ENCODE assay signal across 8 cellular contexts in genomic region chr9:33044162-33044673, GRCh38. TPM values are rescaled to one million over a fixed set of nuclear protein-coding genes. Genes with fewer than 3 reads are reported as not detected.
A peak's percentile ranks its signal among the peaks of the same experiment; 100 is the strongest.
DNase-seq lines count a peak whose midpoint lies in the region; ATAC-seq and TF ChIP-seq lines count a peak whose summit lies in the region.

No MANE protein-coding gene starts in this region.

- peaks cover 89% of the 10 kb centered on the region for H3K36me3 ChIP-seq in KOPT-K1 (ENCODE audit: insufficient read depth, low read length)
- H3K36me3 ChIP-seq in neural cell (ENCODE audit: insufficient read depth, low read length), result peaks cover 8% of the 10 kb centered on the region

- H3F3A ChIP-seq in neural cell (ENCODE audit: insufficient read depth, low read length, poor library complexity, severe bottlenecking), result no peaks in the 10 kb centered on the region

- no peaks in the 10 kb centered on the region for H4K20me1 ChIP-seq in neural cell (ENCODE audit: insufficient read depth)

- H3K27ac ChIP-seq in KOPT-K1 (ENCODE audit: low read depth, low read length, poor library complexity, severe bottlenecking) (peak overlapping the region; percentile 24), foreskin keratinocyte (peak overlapping the region; percentile 77), neural cell (ENCODE audit: low read length) (peak overlapping the region; percentile 49)

- H3K4me3 ChIP-seq in neural cell (ENCODE audit: low read length), result peak overlapping the region; percentile 65

- peak; percentile 8 for TF ChIP-seq CTCF in foreskin keratinocyte (conservative IDR thresholded peaks at IDR 0.05)
- TF ChIP-seq CTCF in neural cell (IDR thresholded peaks at IDR 0.05; ENCODE audit: poor library complexity, severe bottlenecking), result no peak

- H3K4me2 ChIP-seq in neural cell (ENCODE audit: low read length), result no peak overlapping the region

- H3K27me3 ChIP-seq in foreskin keratinocyte (no peaks in the 10 kb centered on the region), neural cell (ENCODE audit: insufficient read depth, low read depth, low read length) (no peaks in the 10 kb centered on the region)

- H3K79me2 ChIP-seq in neural cell (replicated peaks; ENCODE audit: insufficient read depth, low read length), result no peaks in the 10 kb centered on the region

- DNase-seq in DMS114 treated with DMSO at 0.1 percent for 48 hours (lab: John Stamatoyannopoulos, UW; ENCODE audit: unreplicated experiment) (peak; percentile 83), RPMI7951 (ENCODE audit: low read depth) (peak; percentile 90), foreskin keratinocyte (peak; percentile 59 to 79), stromal cell of bone marrow (ENCODE audit: low read depth) (peak; percentile 86)
- DNase-seq in activated naive CD4-positive, alpha-beta T cell treated with Interleukin-2 at 50 U/mL for 16 hours, result peak; percentile 54

- TF ChIP-seq RAD21 in neural cell (conservative IDR thresholded peaks at IDR 0.05), result no peak

- TF ChIP-seq EP300 in neural cell (conservative IDR thresholded peaks at IDR 0.05; ENCODE audit: poor library complexity, severe bottlenecking), result no peak

- peak overlapping the region; percentile 39 for H3K9ac ChIP-seq in neural cell (ENCODE audit: low read length)

- peak; percentile 63 for ATAC-seq in GM21526 (IDR thresholded peaks at IDR 0.05; ENCODE audit: low FRiP score, unreplicated experiment)
- peak; percentile 74 for ATAC-seq in foreskin keratinocyte

- H3K9me3 ChIP-seq in KOPT-K1 (ENCODE audit: insufficient read depth, low read length, poor library complexity, severe bottlenecking), result no peaks in the 10 kb centered on the region
- H3K9me3 ChIP-seq in neural cell (ENCODE audit: low read length), result no peaks in the 10 kb centered on the region

- peak overlapping the region; percentile 21 for H2AFZ ChIP-seq in neural cell (ENCODE audit: low read depth, low read length)

- H3K9me2 ChIP-seq in neural cell (ENCODE audit: insufficient read depth, low read length), result no peaks in the 10 kb centered on the region

- H3K4me1 ChIP-seq in foreskin keratinocyte, result peaks cover 5% of the 10 kb centered on the region

TF ChIP-seq in neural cell, 6 proteins besides CTCF, POLR2A, EP300 and RAD21:
- TF ChIP-seq EZH2 (IDR thresholded peaks at IDR 0.05; ENCODE audit: borderline replicate concordance, insufficient read depth, low read length, poor library complexity, severe bottlenecking) (no peak), POLR2AphosphoS5 (IDR thresholded peaks at IDR 0.05) (peak; percentile 40), MXI1 (conservative IDR thresholded peaks at IDR 0.05; ENCODE audit: poor library complexity, severe bottlenecking) (peak; percentile 31)
TF ChIP-seq in neural cell: peak in this region for 2.

RNA-seq across cellular contexts. Expression of gene DNAJA1, which starts 19.1 kb away (rescaled TPM):
- 171 and 180 TPM in 2 replicates for total RNA-seq in RPMI7951 (2014; rRNA removed; shearing (Covaris generic))
- 137 and 170 TPM in 2 replicates for total RNA-seq in foreskin keratinocyte
- polyA plus RNA-seq in foreskin keratinocyte, result 116 and 146 TPM in 2 replicates
- polyA plus RNA-seq in neural cell, result 470 and 547 TPM in 2 replicates
- polyA minus RNA-seq in neural cell, result 343 and 370 TPM in 2 replicates

RNA-seq across cellular contexts. Expression of gene SMU1, which starts 32.3 kb away (rescaled TPM):
- 27.5 and 28.1 TPM in 2 replicates for total RNA-seq in RPMI7951 (2014; rRNA removed; shearing (Covaris generic))
- 22.9 and 24.8 TPM in 2 replicates for total RNA-seq in foreskin keratinocyte
- polyA plus RNA-seq in foreskin keratinocyte (11.0 and 13.0 TPM in 2 replicates), neural cell (25.4 and 27.4 TPM in 2 replicates)
- 44.1 and 44.9 TPM in 2 replicates for polyA minus RNA-seq in neural cell

RNA-seq across cellular contexts. Expression of gene APTX, which starts 42.8 kb away (rescaled TPM):
- 33.9 and 40.6 TPM in 2 replicates for total RNA-seq in RPMI7951 (2014; rRNA removed; shearing (Covaris generic))
- 58.2 and 66.3 TPM in 2 replicates for total RNA-seq in foreskin keratinocyte
- 51.3 and 62.5 TPM in 2 replicates for polyA plus RNA-seq in foreskin keratinocyte
- polyA plus RNA-seq in neural cell, result 45.6 and 46.4 TPM in 2 replicates
- polyA minus RNA-seq in neural cell, result 49.9 and 56.7 TPM in 2 replicates

Comparison
In these comparisons a context has a peak if more than half of its experiments do, and no peak if none do; other contexts are left out.
1. Peak in every context shown above with its lines: DNase-seq, ATAC-seq, H3K4me3 ChIP-seq and H3K27ac ChIP-seq.
2. H3K27ac ChIP-seq: peak in every context shown above with its lines; median percentile 77 in foreskin keratinocyte; 49 in neural cell; 24 in KOPT-K1.